In the genomic region with DNA sequence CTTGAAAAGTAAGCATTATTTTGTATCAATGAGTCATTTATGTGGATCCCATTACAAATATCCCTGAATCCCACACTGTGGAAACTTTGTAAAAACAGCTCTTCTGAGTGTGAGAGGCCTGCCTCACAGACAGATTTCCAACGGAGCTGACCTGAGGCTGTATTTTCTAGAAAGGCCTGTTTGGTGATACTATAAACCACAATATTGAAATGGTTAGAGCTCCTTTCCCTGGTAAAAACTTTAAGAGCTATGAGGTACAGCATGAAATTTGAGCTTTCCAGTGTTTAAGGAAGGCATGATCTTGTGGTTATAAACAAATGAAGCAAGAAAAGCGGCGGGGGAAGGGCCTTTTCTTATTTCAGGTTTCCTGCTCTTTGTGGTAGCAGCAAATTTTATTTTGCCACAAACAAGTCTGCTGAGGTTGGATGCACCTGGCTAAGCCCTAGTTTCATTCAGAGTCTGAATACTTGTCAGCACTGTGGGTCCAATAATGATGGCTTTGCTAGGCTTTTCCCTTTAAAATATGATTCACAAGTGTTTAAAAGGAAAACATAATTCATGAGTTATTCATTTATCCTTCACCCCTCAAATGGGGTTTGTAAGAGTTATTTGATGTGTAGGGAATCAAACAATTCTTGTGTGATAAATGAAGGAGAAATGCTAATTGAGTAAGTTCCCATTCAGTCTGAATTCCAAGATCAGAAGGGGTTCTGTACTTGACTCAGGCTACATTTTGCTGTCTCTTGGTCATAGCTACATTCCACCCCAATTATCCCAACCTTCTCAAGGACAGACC, we compare ENCODE assay signal across 9 cellular contexts.
DNase-seq lines count a peak whose midpoint lies in the region; ATAC-seq and TF ChIP-seq lines count a peak whose summit lies in the region.
"Had no signal": no experiment of that assay in that cellular context is flagged by ENCODE, and none has a peak within 500 bp of the region (broad histone marks: within the 10 kb centered on the region; RNA-seq: fewer than 3 reads in every experiment).

No MANE protein-coding gene starts in this region.

- no peak for TF ChIP-seq CTCF in SK-N-SH (IDR thresholded peaks at IDR 0.05)

- H3F3A ChIP-seq in SK-N-SH (replicated peaks; ENCODE audit: insufficient read depth) = peaks cover 7% of the 10 kb centered on the region

- CTCF ChIA-PET in SK-N-SH (lab: Yijun Ruan, JAX) = no interaction called here

- DNase-seq in NCI-H2107 treated with DMSO at 0.1 percent for 48 hours (lab: John Stamatoyannopoulos, UW; ENCODE audit: unreplicated experiment) = peak; percentile 40
- DNase-seq in NCI-H2107 (lab: John Stamatoyannopoulos, UW) = no peak
- no peak for DNase-seq in SK-N-SH
- DNase-seq in myocyte (ENCODE audit: low read depth) = peak; percentile 61
- DNase-seq in D341Med (ENCODE audit: low spot score) = no peak
- DNase-seq in activated CD8-positive, alpha-beta memory T cell treated with anti-CD3 and anti-CD28 coated beads, Interleukin-2, amount 50 U/mL, for 4 hours = no peak
- DNase-seq in SKM-1 treated with dmso at 0.1 percent for 144 hours (lab: John Stamatoyannopoulos, UW; ENCODE audit: unreplicated experiment) = no peak

- H3K36me3 ChIP-seq in SK-N-SH (replicated peaks in 1 of 2; ENCODE audit: control insufficient read depth in 1 of 2, insufficient read depth in 2 of 2, low read length in 1 of 2) = no peaks in the 10 kb centered on the region

- TF ChIP-seq RAD21 in SK-N-SH (IDR thresholded peaks at IDR 0.05; ENCODE audit: low read length) = no peak

- TF ChIP-seq EP300 in SK-N-SH (IDR thresholded peaks at IDR 0.05; ENCODE audit: borderline replicate concordance in 1 of 2, low read depth in 1 of 2, low read length in 1 of 2) = no peak

- POLR2A ChIA-PET in SK-N-SH (lab: Yijun Ruan, JAX) = no interaction called here

- peak overlapping the region; percentile 73 for H2AFZ ChIP-seq in SK-N-SH (ENCODE audit: low read depth)

- no peaks in the 10 kb centered on the region; the same call in 1 of the 2 replicates for H3K9me3 ChIP-seq in SK-N-SH
- H3K9me3 ChIP-seq: A549 had no signal

- H4K20me1 ChIP-seq in SK-N-SH (ENCODE audit: insufficient read depth) = no peaks in the 10 kb centered on the region

- no peak overlapping the region for H3K9ac ChIP-seq in SK-N-SH

- no peaks in the 10 kb centered on the region for H3K27me3 ChIP-seq in SK-N-SH (ENCODE audit: insufficient read depth)

- ATAC-seq in HG03025 (IDR thresholded peaks at IDR 0.05; ENCODE audit: low FRiP score, unreplicated experiment) = peak; percentile 96
- ATAC-seq: A549 had no signal

- peak overlapping the region in 1 of 2 experiments; percentile 54; a peak in 2 of 4 replicates for H3K27ac ChIP-seq in SK-N-SH (ENCODE audit: low read depth in 2 of 2, low read length in 1 of 2)
- H3K27ac ChIP-seq: A549 had no signal

- H3K9me2 ChIP-seq in SK-N-SH = no peaks in the 10 kb centered on the region

- 7% methylated on average over 3 of the region's 3 CpGs for WGBS in SK-N-SH (ENCODE audit: low lambda C conversion rate)

- H3K4me2 ChIP-seq in SK-N-SH = no peak overlapping the region
- H3K4me2 ChIP-seq: A549 had no signal

- no peaks in the 10 kb centered on the region; a peak in 1 of 4 replicates for H3K4me1 ChIP-seq in SK-N-SH (ENCODE audit: control insufficient read depth in 1 of 2, insufficient read depth in 2 of 2, low read depth in 1 of 2, low read length in 1 of 2)
- H3K4me1 ChIP-seq: A549 had no signal

- no peak overlapping the region for H3K4me3 ChIP-seq in SK-N-SH (ENCODE audit: low read depth in 2 of 2, low read length in 1 of 2)
- H3K4me3 ChIP-seq: A549 had no signal

- no peaks in the 10 kb centered on the region for H3K79me2 ChIP-seq in SK-N-SH (ENCODE audit: insufficient read depth)

TF ChIP-seq in SK-N-SH, 30 proteins besides CTCF, POLR2A, EP300 and RAD21:
- no peak for TF ChIP-seq FOXM1 (IDR thresholded peaks at IDR 0.05; ENCODE audit: low read depth)
- TF ChIP-seq, protein P1, sequence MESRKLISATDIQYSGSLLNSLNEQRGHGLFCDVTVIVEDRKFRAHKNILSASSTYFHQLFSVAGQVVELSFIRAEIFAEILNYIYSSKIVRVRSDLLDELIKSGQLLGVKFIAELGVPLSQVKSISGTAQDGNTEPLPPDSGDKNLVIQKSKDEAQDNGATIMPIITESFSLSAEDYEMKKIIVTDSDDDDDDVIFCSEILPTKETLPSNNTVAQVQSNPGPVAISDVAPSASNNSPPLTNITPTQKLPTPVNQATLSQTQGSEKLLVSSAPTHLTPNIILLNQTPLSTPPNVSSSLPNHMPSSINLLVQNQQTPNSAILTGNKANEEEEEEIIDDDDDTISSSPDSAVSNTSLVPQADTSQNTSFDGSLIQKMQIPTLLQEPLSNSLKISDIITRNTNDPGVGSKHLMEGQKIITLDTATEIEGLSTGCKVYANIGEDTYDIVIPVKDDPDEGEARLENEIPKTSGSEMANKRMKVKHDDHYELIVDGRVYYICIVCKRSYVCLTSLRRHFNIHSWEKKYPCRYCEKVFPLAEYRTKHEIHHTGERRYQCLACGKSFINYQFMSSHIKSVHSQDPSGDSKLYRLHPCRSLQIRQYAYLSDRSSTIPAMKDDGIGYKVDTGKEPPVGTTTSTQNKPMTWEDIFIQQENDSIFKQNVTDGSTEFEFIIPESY (IDR thresholded peaks at IDR 0.05; ENCODE audit: borderline replicate concordance, low read depth) = no peak
- TF ChIP-seq CHD2 (IDR thresholded peaks at IDR 0.05; ENCODE audit: low read length, partially characterized antibody) = no peak
- no peak for TF ChIP-seq POLR2AphosphoS5 (IDR thresholded peaks at IDR 0.05; ENCODE audit: low read depth, low read length)
- TF ChIP-seq GABPA (IDR thresholded peaks at IDR 0.05; ENCODE audit: low read depth) = no peak
- TF ChIP-seq, protein P2, sequence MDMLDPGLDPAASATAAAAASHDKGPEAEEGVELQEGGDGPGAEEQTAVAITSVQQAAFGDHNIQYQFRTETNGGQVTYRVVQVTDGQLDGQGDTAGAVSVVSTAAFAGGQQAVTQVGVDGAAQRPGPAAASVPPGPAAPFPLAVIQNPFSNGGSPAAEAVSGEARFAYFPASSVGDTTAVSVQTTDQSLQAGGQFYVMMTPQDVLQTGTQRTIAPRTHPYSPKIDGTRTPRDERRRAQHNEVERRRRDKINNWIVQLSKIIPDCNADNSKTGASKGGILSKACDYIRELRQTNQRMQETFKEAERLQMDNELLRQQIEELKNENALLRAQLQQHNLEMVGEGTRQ (IDR thresholded peaks at IDR 0.05; ENCODE audit: borderline replicate concordance, low read depth, low read length) = no peak
- TF ChIP-seq FOXJ3 (CRISPR knock-in tag; IDR thresholded peaks at IDR 0.05) = no peak
- TF ChIP-seq, protein P3, sequence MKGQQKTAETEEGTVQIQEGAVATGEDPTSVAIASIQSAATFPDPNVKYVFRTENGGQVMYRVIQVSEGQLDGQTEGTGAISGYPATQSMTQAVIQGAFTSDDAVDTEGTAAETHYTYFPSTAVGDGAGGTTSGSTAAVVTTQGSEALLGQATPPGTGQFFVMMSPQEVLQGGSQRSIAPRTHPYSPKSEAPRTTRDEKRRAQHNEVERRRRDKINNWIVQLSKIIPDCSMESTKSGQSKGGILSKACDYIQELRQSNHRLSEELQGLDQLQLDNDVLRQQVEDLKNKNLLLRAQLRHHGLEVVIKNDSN (IDR thresholded peaks at IDR 0.05; ENCODE audit: borderline replicate concordance, low read depth) = no peak
- TF ChIP-seq JUND (IDR thresholded peaks at IDR 0.05) = no peak
- no peak for TF ChIP-seq TEAD4 (IDR thresholded peaks at IDR 0.05; ENCODE audit: borderline replicate concordance, insufficient read depth)
- TF ChIP-seq, protein P4, sequence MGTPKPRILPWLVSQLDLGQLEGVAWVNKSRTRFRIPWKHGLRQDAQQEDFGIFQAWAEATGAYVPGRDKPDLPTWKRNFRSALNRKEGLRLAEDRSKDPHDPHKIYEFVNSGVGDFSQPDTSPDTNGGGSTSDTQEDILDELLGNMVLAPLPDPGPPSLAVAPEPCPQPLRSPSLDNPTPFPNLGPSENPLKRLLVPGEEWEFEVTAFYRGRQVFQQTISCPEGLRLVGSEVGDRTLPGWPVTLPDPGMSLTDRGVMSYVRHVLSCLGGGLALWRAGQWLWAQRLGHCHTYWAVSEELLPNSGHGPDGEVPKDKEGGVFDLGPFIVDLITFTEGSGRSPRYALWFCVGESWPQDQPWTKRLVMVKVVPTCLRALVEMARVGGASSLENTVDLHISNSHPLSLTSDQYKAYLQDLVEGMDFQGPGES (IDR thresholded peaks at IDR 0.05; ENCODE audit: low read depth, low read length) = no peak
- no peak for TF ChIP-seq TAF1 (IDR thresholded peaks at IDR 0.05; ENCODE audit: borderline replicate concordance, low read depth, low read length)
- no peak for TF ChIP-seq MEF2A (IDR thresholded peaks at IDR 0.05; ENCODE audit: borderline replicate concordance, low read depth)
- TF ChIP-seq SMC3 (IDR thresholded peaks at IDR 0.05; ENCODE audit: low read depth, low read length) = no peak
- no peak for TF ChIP-seq MXI1 (IDR thresholded peaks at IDR 0.05; ENCODE audit: low read depth, low read length)
- TF ChIP-seq ELF1 (IDR thresholded peaks at IDR 0.05) = no peak
- no peak for TF ChIP-seq FOSL2 (IDR thresholded peaks at IDR 0.05; ENCODE audit: borderline replicate concordance, low read depth)
- TF ChIP-seq, protein P5, sequence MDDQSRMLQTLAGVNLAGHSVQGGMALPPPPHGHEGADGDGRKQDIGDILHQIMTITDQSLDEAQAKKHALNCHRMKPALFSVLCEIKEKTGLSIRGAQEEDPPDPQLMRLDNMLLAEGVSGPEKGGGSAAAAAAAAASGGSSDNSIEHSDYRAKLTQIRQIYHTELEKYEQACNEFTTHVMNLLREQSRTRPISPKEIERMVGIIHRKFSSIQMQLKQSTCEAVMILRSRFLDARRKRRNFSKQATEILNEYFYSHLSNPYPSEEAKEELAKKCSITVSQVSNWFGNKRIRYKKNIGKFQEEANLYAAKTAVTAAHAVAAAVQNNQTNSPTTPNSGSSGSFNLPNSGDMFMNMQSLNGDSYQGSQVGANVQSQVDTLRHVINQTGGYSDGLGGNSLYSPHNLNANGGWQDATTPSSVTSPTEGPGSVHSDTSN (IDR thresholded peaks at IDR 0.05) = no peak
TF ChIP-seq in SK-N-SH: peak in this region for 0.

Comparison
In these comparisons a context has a peak if more than half of its experiments do, and no peak if none do; other contexts are left out.
1. DNase-seq: peak in NCI-H2107 treated with DMSO at 0.1 percent for 48 hours (single experiment) and myocyte (single experiment); none in NCI-H2107 (single experiment), SK-N-SH (single experiment), D341Med (single experiment), activated CD8-positive, alpha-beta memory T cell treated with anti-CD3 and anti-CD28 coated beads, Interleukin-2, amount 50 U/mL, for 4 hours (single experiment) and SKM-1 treated with dmso at 0.1 percent for 144 hours (single experiment).